In genomic region chr5:140690941-140691924, GRCh38 we compare ENCODE assay signal across 1 cellular context.
TF ChIP-seq lines count a peak whose summit lies in the region.

A gene with protein sequence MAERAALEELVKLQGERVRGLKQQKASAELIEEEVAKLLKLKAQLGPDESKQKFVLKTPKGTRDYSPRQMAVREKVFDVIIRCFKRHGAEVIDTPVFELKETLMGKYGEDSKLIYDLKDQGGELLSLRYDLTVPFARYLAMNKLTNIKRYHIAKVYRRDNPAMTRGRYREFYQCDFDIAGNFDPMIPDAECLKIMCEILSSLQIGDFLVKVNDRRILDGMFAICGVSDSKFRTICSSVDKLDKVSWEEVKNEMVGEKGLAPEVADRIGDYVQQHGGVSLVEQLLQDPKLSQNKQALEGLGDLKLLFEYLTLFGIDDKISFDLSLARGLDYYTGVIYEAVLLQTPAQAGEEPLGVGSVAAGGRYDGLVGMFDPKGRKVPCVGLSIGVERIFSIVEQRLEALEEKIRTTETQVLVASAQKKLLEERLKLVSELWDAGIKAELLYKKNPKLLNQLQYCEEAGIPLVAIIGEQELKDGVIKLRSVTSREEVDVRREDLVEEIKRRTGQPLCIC (minus strand): TSS chr5:140691370. CDS start chr5:140691304, 66 bp downstream.
A gene with protein sequence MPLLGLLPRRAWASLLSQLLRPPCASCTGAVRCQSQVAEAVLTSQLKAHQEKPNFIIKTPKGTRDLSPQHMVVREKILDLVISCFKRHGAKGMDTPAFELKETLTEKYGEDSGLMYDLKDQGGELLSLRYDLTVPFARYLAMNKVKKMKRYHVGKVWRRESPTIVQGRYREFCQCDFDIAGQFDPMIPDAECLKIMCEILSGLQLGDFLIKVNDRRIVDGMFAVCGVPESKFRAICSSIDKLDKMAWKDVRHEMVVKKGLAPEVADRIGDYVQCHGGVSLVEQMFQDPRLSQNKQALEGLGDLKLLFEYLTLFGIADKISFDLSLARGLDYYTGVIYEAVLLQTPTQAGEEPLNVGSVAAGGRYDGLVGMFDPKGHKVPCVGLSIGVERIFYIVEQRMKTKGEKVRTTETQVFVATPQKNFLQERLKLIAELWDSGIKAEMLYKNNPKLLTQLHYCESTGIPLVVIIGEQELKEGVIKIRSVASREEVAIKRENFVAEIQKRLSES (plus strand): TSS chr5:140691455. CDS start chr5:140691649, 194 bp downstream.

TF ChIP-seq in K562, 482 proteins besides CTCF, POLR2A, EP300 and RAD21 (continued from another document and continues in another):
- TF ChIP-seq AFF4 (CRISPR knock-in tag; IDR thresholded peaks at IDR 0.05) (no peak), SMAD2 (IDR thresholded peaks at IDR 0.05; ENCODE audit: low read depth, low read length) (no peak), KLF10 (CRISPR knock-in tag; IDR thresholded peaks at IDR 0.05) (no peak), CEBPG (CRISPR knock-in tag; IDR thresholded peaks at IDR 0.05) (0 out of 2 replicates have a peak, but pooled peaks have one; percentile 16), CEBPG (tag; conservative IDR thresholded peaks at IDR 0.05 in 1 of 2, IDR thresholded peaks at IDR 0.05 in 1 of 2) (no peak), MCM3 (IDR thresholded peaks at IDR 0.05) (no peak), PHTF2 (CRISPR knock-in tag; IDR thresholded peaks at IDR 0.05) (no peak), SIX5 (IDR thresholded peaks at IDR 0.05; ENCODE audit: borderline replicate concordance in 1 of 2, insufficient read depth in 1 of 2, low read depth in 1 of 2, low read length in 2 of 2) (peak in 1 of 2 experiments; percentile 11; a peak in 1 of 4 replicates), E2F8 (IDR thresholded peaks at IDR 0.05; ENCODE audit: low read depth, partially characterized antibody) (peak; percentile 90), YBX1 (IDR thresholded peaks at IDR 0.05) (no peak), ZBTB9 (CRISPR knock-in tag; IDR thresholded peaks at IDR 0.05) (no peak), ZNF76 (CRISPR knock-in tag; IDR thresholded peaks at IDR 0.05; ENCODE audit: borderline replicate concordance) (no peak), JUN (IDR thresholded peaks at IDR 0.05; ENCODE audit: borderline replicate concordance, low read depth, low read length) (no peak; the same call in 1 of the 2 replicates), JUN (CRISPR knock-in tag; IDR thresholded peaks at IDR 0.05; ENCODE audit: borderline replicate concordance) (0 out of 2 replicates have a peak, but pooled peaks have one; percentile 60), CC2D1A (IDR thresholded peaks at IDR 0.05) (0 out of 2 replicates have a peak, but pooled peaks have one; percentile 25), CUX1 (CRISPR knock-in tag; IDR thresholded peaks at IDR 0.05) (no peak), SLC30A9 (CRISPR knock-in tag; IDR thresholded peaks at IDR 0.05) (no peak), ZNF146 (CRISPR knock-in tag; IDR thresholded peaks at IDR 0.05; ENCODE audit: unreplicated experiment) (no peak), ZNF253 (CRISPR knock-in tag; conservative IDR thresholded peaks at IDR 0.05) (no peak), CBFA2T2 (conservative IDR thresholded peaks at IDR 0.05) (no peak), SMAD3 (CRISPR knock-in tag; conservative IDR thresholded peaks at IDR 0.05) (no peak), RNF2 (IDR thresholded peaks at IDR 0.05) (no peak), STAG1 (CRISPR knock-in tag; IDR thresholded peaks at IDR 0.05; ENCODE audit: borderline replicate concordance) (no peak), HDAC2 (IDR thresholded peaks at IDR 0.05) (peak; percentile 90)
- TF ChIP-seq, protein P1, sequence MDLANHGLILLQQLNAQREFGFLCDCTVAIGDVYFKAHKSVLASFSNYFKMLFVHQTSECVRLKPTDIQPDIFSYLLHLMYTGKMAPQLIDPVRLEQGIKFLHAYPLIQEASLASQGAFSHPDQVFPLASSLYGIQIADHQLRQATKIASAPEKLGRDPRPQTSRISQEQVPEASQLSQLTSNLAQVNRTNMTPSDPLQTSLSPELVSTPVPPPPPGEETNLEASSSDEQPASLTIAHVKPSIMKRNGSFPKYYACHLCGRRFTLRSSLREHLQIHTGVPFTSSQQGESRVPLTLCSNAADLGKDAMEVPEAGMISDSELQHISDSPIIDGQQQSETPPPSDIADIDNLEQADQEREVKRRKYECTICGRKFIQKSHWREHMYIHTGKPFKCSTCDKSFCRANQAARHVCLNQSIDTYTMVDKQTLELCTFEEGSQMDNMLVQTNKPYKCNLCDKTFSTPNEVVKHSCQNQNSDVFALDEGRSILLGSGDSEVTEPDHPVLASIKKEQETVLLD (IDR thresholded peaks at IDR 0.05), result peak; percentile 65; the same call in 1 of the 2 replicates
- TF ChIP-seq, protein P2, sequence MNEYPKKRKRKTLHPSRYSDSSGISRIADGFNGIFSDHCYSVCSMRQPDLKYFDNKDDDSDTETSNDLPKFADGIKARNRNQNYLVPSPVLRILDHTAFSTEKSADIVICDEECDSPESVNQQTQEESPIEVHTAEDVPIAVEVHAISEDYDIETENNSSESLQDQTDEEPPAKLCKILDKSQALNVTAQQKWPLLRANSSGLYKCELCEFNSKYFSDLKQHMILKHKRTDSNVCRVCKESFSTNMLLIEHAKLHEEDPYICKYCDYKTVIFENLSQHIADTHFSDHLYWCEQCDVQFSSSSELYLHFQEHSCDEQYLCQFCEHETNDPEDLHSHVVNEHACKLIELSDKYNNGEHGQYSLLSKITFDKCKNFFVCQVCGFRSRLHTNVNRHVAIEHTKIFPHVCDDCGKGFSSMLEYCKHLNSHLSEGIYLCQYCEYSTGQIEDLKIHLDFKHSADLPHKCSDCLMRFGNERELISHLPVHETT (CRISPR knock-in tag; conservative IDR thresholded peaks at IDR 0.05 in 1 of 2, IDR thresholded peaks at IDR 0.05 in 1 of 2), result peak in 1 of 2 experiments; percentile 66; a peak in 2 of 4 replicates
- TF ChIP-seq, protein P3, sequence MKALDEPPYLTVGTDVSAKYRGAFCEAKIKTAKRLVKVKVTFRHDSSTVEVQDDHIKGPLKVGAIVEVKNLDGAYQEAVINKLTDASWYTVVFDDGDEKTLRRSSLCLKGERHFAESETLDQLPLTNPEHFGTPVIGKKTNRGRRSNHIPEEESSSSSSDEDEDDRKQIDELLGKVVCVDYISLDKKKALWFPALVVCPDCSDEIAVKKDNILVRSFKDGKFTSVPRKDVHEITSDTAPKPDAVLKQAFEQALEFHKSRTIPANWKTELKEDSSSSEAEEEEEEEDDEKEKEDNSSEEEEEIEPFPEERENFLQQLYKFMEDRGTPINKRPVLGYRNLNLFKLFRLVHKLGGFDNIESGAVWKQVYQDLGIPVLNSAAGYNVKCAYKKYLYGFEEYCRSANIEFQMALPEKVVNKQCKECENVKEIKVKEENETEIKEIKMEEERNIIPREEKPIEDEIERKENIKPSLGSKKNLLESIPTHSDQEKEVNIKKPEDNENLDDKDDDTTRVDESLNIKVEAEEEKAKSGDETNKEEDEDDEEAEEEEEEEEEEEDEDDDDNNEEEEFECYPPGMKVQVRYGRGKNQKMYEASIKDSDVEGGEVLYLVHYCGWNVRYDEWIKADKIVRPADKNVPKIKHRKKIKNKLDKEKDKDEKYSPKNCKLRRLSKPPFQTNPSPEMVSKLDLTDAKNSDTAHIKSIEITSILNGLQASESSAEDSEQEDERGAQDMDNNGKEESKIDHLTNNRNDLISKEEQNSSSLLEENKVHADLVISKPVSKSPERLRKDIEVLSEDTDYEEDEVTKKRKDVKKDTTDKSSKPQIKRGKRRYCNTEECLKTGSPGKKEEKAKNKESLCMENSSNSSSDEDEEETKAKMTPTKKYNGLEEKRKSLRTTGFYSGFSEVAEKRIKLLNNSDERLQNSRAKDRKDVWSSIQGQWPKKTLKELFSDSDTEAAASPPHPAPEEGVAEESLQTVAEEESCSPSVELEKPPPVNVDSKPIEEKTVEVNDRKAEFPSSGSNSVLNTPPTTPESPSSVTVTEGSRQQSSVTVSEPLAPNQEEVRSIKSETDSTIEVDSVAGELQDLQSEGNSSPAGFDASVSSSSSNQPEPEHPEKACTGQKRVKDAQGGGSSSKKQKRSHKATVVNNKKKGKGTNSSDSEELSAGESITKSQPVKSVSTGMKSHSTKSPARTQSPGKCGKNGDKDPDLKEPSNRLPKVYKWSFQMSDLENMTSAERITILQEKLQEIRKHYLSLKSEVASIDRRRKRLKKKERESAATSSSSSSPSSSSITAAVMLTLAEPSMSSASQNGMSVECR (CRISPR knock-in tag; IDR thresholded peaks at IDR 0.05), result peak; percentile 95
